In genomic region chr15:55284461-55284860, GRCh38 we compare ENCODE assay signal across 21 cellular contexts. TPM values are rescaled to one million over a fixed set of nuclear protein-coding genes. Genes with fewer than 3 reads are reported as not detected.
DNase-seq lines count a peak whose midpoint lies in the region; ATAC-seq and TF ChIP-seq lines count a peak whose summit lies in the region.
"Had no signal": no experiment of that assay in that cellular context is flagged by ENCODE, and none has a peak within 500 bp of the region (broad histone marks: within the 10 kb centered on the region; RNA-seq: fewer than 3 reads in every experiment).

No MANE protein-coding gene starts in this region.

- peak overlapping the region; percentile 75 for H3K4me3 Mint-ChIP-seq in CD8-positive, alpha-beta T cell
- H3K4me3 Mint-ChIP-seq in activated naive CD8-positive, alpha-beta T cell treated with anti-CD3 and anti-CD28 coated beads, Interleukin-2, amount 10 ng/mL, durations not matched to agents 7 days and 5 days = peak overlapping the region; percentile 0
- peak overlapping the region in 2 of 10 donors; percentile 0 to 5 for H3K4me3 Mint-ChIP-seq in naive thymus-derived CD8-positive, alpha-beta T cell
- H3K4me3 Mint-ChIP-seq: brain, H9 had no signal

- peaks cover 90% of the 10 kb centered on the region for H3K4me1 Mint-ChIP-seq in CD8-positive, alpha-beta T cell (ENCODE audit: low read depth)
- H3K4me1 Mint-ChIP-seq in activated naive CD8-positive, alpha-beta T cell treated with anti-CD3 and anti-CD28 coated beads, Interleukin-2, amount 10 ng/mL, durations not matched to agents 7 days and 5 days = peaks cover 83% of the 10 kb centered on the region
- peaks cover 40 to 90% (median 86%) of the 10 kb centered on the region in 4 donors for H3K4me1 Mint-ChIP-seq in naive thymus-derived CD8-positive, alpha-beta T cell

- peak overlapping the region; percentile 86 for H3K27ac Mint-ChIP-seq in CD8-positive, alpha-beta T cell
- peak overlapping the region; percentile 15 for H3K27ac Mint-ChIP-seq in activated naive CD8-positive, alpha-beta T cell treated with anti-CD3 and anti-CD28 coated beads, Interleukin-2, amount 10 ng/mL, durations not matched to agents 7 days and 5 days
- peak overlapping the region in 9 of 10 donors; percentile 20 to 98 (median 57) for H3K27ac Mint-ChIP-seq in naive thymus-derived CD8-positive, alpha-beta T cell
- H3K27ac Mint-ChIP-seq: brain, H9 had no signal

- H3K9me3 Mint-ChIP-seq in CD8-positive, alpha-beta T cell = no peaks in the 10 kb centered on the region
- H3K9me3 Mint-ChIP-seq in activated naive CD8-positive, alpha-beta T cell treated with anti-CD3 and anti-CD28 coated beads, Interleukin-2, amount 10 ng/mL, durations not matched to agents 7 days and 5 days = no peaks in the 10 kb centered on the region
- H3K9me3 Mint-ChIP-seq in naive thymus-derived CD8-positive, alpha-beta T cell = no peaks in the 10 kb centered on the region
- H3K9me3 Mint-ChIP-seq: H9 had no signal

- H3K27ac ChIP-seq in CD8-positive, alpha-beta T cell (ENCODE audit: low read depth, low read length) = no peak overlapping the region
- H3K27ac ChIP-seq: 22Rv1, left ventricle myocardium inferior had no signal

- ATAC-seq in CD8-positive, alpha-beta T cell = no peak
- no peak for ATAC-seq in activated naive CD8-positive, alpha-beta T cell treated with anti-CD3 and anti-CD28 coated beads, Interleukin-2, amount 10 ng/mL, durations not matched to agents 7 days and 5 days (ENCODE audit: low read depth)
- ATAC-seq in naive thymus-derived CD8-positive, alpha-beta T cell = no peak
- ATAC-seq in HG03520 (IDR thresholded peaks at IDR 0.05; ENCODE audit: unreplicated experiment) (no peak), HG02571 (IDR thresholded peaks at IDR 0.05; ENCODE audit: unreplicated experiment) (no peak)

- DNase-seq in NCI-H524 treated with DMSO at 0.1 percent for 48 hours (lab: John Stamatoyannopoulos, UW) = peak; percentile 12
- no peak for DNase-seq in NCI-H524 (lab: John Stamatoyannopoulos, UW)
- no peak for DNase-seq in CD8-positive, alpha-beta T cell
- DNase-seq in activated naive CD8-positive, alpha-beta T cell treated with anti-CD3 and anti-CD28 coated beads, Interleukin-2, amount 10 ng/mL, durations not matched to agents 7 days and 5 days = no peak
- DNase-seq in naive thymus-derived CD8-positive, alpha-beta T cell = no peak
- no peak for DNase-seq in H7
- DNase-seq: Calu3; EL; glutamatergic neuron; H9; left ventricle myocardium inferior; NCI-H1105; NCI-H2081 treated with DMSO at 0.1 percent for 48 hours; nucleus accumbens; retina; stimulated activated CD4-positive, alpha-beta T cell treated with anti-CD3 and anti-CD28 coated beads, Interleukin-12 subunit alpha, Interleukin-12 subunit beta, amount 100 ng/mL, for 4 hours; substantia nigra had no signal

- peaks cover 21% of the 10 kb centered on the region for H3K36me3 Mint-ChIP-seq in CD8-positive, alpha-beta T cell
- H3K36me3 Mint-ChIP-seq in activated naive CD8-positive, alpha-beta T cell treated with anti-CD3 and anti-CD28 coated beads, Interleukin-2, amount 10 ng/mL, durations not matched to agents 7 days and 5 days = peaks cover 27% of the 10 kb centered on the region
- peaks cover 0 to 4% (median 3%) of the 10 kb centered on the region in 3 donors for H3K36me3 Mint-ChIP-seq in naive thymus-derived CD8-positive, alpha-beta T cell
- H3K36me3 Mint-ChIP-seq: brain had no signal

- H3K4me3 ChIP-seq in CD8-positive, alpha-beta T cell (ENCODE audit: low read depth, low read length) = no peak overlapping the region
- H3K4me3 ChIP-seq in H7 (ENCODE audit: insufficient read depth, low read depth, low read length) = no peak overlapping the region
- H3K4me3 ChIP-seq: left ventricle myocardium inferior had no signal

- no peaks in the 10 kb centered on the region for H3K36me3 ChIP-seq in CD8-positive, alpha-beta T cell (ENCODE audit: insufficient read depth, low read length)
- H3K36me3 ChIP-seq in H7 (replicated peaks; ENCODE audit: control insufficient read depth, insufficient read depth, low read length) = no peaks in the 10 kb centered on the region
- H3K36me3 ChIP-seq: left ventricle myocardium inferior had no signal

- H3K27me3 Mint-ChIP-seq in CD8-positive, alpha-beta T cell (ENCODE audit: low read depth) = no peaks in the 10 kb centered on the region
- no peaks in the 10 kb centered on the region for H3K27me3 Mint-ChIP-seq in activated naive CD8-positive, alpha-beta T cell treated with anti-CD3 and anti-CD28 coated beads, Interleukin-2, amount 10 ng/mL, durations not matched to agents 7 days and 5 days
- no peaks in the 10 kb centered on the region for H3K27me3 Mint-ChIP-seq in naive thymus-derived CD8-positive, alpha-beta T cell
- H3K27me3 Mint-ChIP-seq: brain had no signal

- H3K4me1 ChIP-seq in CD8-positive, alpha-beta T cell (ENCODE audit: insufficient read depth, low read length) = peaks cover 43% of the 10 kb centered on the region

- no peaks in the 10 kb centered on the region for H3K9me3 ChIP-seq in CD8-positive, alpha-beta T cell (ENCODE audit: low read length)
- H3K9me3 ChIP-seq: left ventricle myocardium inferior had no signal

- no peaks in the 10 kb centered on the region for H3K27me3 ChIP-seq in CD8-positive, alpha-beta T cell (ENCODE audit: insufficient read depth, low read length)
- peaks cover 6% of the 10 kb centered on the region for H3K27me3 ChIP-seq in H7 (ENCODE audit: control insufficient read depth, insufficient read depth, low read length)

- CTCF ChIA-PET in CD8-positive, alpha-beta T cell (lab: Charles Lee) = interaction anchor here (0.8 to 2.1 kb wide), 2 partner anchors 65 to 67 kb away, joined by 3 to 6 read pairs; no protein-coding TSS in a partner anchor

- TF ChIP-seq CTCF in CD8-positive, alpha-beta T cell (IDR thresholded peaks at IDR 0.05) = no peak

- POLR2A ChIA-PET in CD8-positive, alpha-beta T cell (lab: Charles Lee) = interaction anchor here (1.7 kb wide), 1 partner anchor 17 kb away, joined by 6 read pairs; no protein-coding TSS in a partner anchor
- POLR2A ChIA-PET in activated naive CD8-positive, alpha-beta T cell treated with anti-CD3 and anti-CD28 coated beads, Interleukin-2, amount 10 ng/mL, durations not matched to agents 7 days and 5 days (lab: Charles Lee) = interaction anchor here (1.6 kb wide), 1 partner anchor 27 kb away, joined by 4 read pairs; no protein-coding TSS in a partner anchor
- POLR2A ChIA-PET in naive thymus-derived CD8-positive, alpha-beta T cell (lab: Charles Lee) = interaction anchor here (0.5 to 1.0 kb wide), 2 partner anchors 17 to 84 kb away, joined by 3 to 7 read pairs; no protein-coding TSS in a partner anchor

- intact Hi-C loops in CD8-positive, alpha-beta T cell (cut with DNase I, micrococcal nuclease) = loop anchor here in 1 of 2 experiments (5.0 kb wide), 1 partner anchor 33 kb away; the partner anchor contains the start of genes PIGB and PIGBOS1

RNA-seq across cellular contexts. Expression of gene RAB27A, which starts 5.2 kb away (rescaled TPM):
- 10 to 100 TPM; 14.9 to 16.9 TPM for total RNA-seq in CD8-positive, alpha-beta T cell
- total RNA-seq in activated naive CD8-positive, alpha-beta T cell treated with anti-CD3 and anti-CD28 coated beads, Interleukin-2, amount 10 ng/mL, durations not matched to agents 7 days and 5 days = 10 to 100 TPM; 80.1 to 87.3 TPM
- 10 to 100 TPM; 26.2 to 28.0 TPM for total RNA-seq in naive thymus-derived CD8-positive, alpha-beta T cell
- polyA plus RNA-seq in naive thymus-derived CD8-positive, alpha-beta T cell = 10 to 100 TPM; 35.0 to 88.0 (median 39.3) TPM
- total RNA-seq in H7 (2014; rRNA removed; shearing (Covaris generic)) = 0.90 and 1.5 TPM in 2 replicates

RNA-seq across cellular contexts. Expression of gene PIGBOS1, which starts 34.5 kb away (rescaled TPM):
- 1 to 10 TPM; 6.4 to 6.8 TPM for total RNA-seq in CD8-positive, alpha-beta T cell
- 10 to 100 TPM; 10.3 to 13.8 TPM for total RNA-seq in activated naive CD8-positive, alpha-beta T cell treated with anti-CD3 and anti-CD28 coated beads, Interleukin-2, amount 10 ng/mL, durations not matched to agents 7 days and 5 days
- 10 to 100 TPM; 15.7 to 16.5 TPM for total RNA-seq in naive thymus-derived CD8-positive, alpha-beta T cell
- polyA plus RNA-seq in naive thymus-derived CD8-positive, alpha-beta T cell = 10 to 100 TPM; 28.4 to 37.5 (median 34.0) TPM
- 18.8 and 20.1 TPM in 2 replicates for total RNA-seq in H7 (2014; rRNA removed; shearing (Covaris generic))

RNA-seq across cellular contexts. Expression of gene PIGB, which starts 34.6 kb away (rescaled TPM):
- 10 to 100 TPM; 17.8 to 19.2 TPM for total RNA-seq in CD8-positive, alpha-beta T cell
- total RNA-seq in activated naive CD8-positive, alpha-beta T cell treated with anti-CD3 and anti-CD28 coated beads, Interleukin-2, amount 10 ng/mL, durations not matched to agents 7 days and 5 days = 10 to 100 TPM; 17.6 to 26.1 TPM
- 10 to 100 TPM; 12.4 to 21.2 TPM for total RNA-seq in naive thymus-derived CD8-positive, alpha-beta T cell
- polyA plus RNA-seq in naive thymus-derived CD8-positive, alpha-beta T cell = 10 to 100 TPM; 10.8 to 15.3 (median 13.5) TPM
- 7.1 and 10.1 TPM in 2 replicates for total RNA-seq in H7 (2014; rRNA removed; shearing (Covaris generic))

Comparison
In these comparisons a context has a peak if more than half of its experiments do, and no peak if none do; other contexts are left out.
1. H3K27ac Mint-ChIP-seq: peak in every context shown above with its lines; median percentile 86 in CD8-positive, alpha-beta T cell; 57 in naive thymus-derived CD8-positive, alpha-beta T cell; 15 in activated naive CD8-positive, alpha-beta T cell treated with anti-CD3 and anti-CD28 coated beads, Interleukin-2, amount 10 ng/mL, durations not matched to agents 7 days and 5 days.